8 cellular contexts compared by ENCODE assay signal in the genomic region with DNA sequence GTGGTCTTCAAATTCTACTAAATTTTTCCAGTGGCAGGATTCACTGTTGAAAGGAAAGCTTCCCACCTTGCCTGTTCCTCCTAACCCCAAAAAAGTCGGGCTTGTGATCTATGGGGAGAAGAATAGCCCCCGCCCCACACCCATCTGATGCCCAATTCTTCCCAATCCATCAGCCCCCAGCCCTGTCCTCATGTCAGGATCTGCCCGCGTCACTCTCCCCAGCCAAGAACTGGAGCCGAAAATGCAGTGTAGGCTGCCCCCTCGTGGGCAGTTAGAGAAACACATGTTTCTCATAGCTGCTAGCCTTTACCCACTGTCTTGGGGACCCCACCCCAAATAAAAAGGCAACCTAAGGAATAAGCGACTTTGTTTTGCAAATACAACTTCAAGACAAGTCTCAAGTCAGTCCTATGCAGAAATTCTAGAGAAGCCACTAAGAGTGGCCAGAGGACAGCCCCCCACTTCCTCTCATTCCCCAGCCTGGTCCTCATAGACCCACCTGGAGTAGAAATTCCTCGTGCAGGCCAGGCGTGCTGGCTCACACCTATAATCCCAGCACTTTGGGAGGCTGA. TPM values are rescaled to one million over a fixed set of nuclear protein-coding genes. Genes with fewer than 3 reads are reported as not detected.
DNase-seq lines count a peak whose midpoint lies in the region; ATAC-seq and TF ChIP-seq lines count a peak whose summit lies in the region.

No MANE protein-coding gene starts in this region.

- no peaks in the 10 kb centered on the region for H3K9me3 ChIP-seq in CD8-positive, alpha-beta T cell (ENCODE audit: low read length)
- no peaks in the 10 kb centered on the region for H3K9me3 ChIP-seq in OCI-LY3 (ENCODE audit: insufficient read depth, low read length)
- no peaks in the 10 kb centered on the region for H3K9me3 ChIP-seq in osteoblast (ENCODE audit: low read depth, low read length)

- CTCF ChIA-PET in CD8-positive, alpha-beta T cell (lab: Charles Lee) = interaction anchor here (0.6 to 36.6 kb wide), 42 partner anchors 8 to 607 kb away, joined by 3 to 1956 read pairs (median 4); partner anchors contain the start of genes CLK3, CPLX3, CSK and CYP1A2

- H3K4me1 Mint-ChIP-seq in CD8-positive, alpha-beta T cell (ENCODE audit: low read depth) = peaks cover 21% of the 10 kb centered on the region
- H3K4me1 Mint-ChIP-seq in activated T-helper 2 cell treated with anti-CD3 and anti-CD28 coated beads, Interferon-gamma antibody, Interleukin-2, Interleukin-4, amounts not matched to agents 10 μg/mL and 5 μg/mL and 100 μg/mL, durations not matched to agents 14 hours and 24 hours and 36 hours (ENCODE audit: low read depth) = peaks cover 23% of the 10 kb centered on the region

- H3K27ac Mint-ChIP-seq in CD8-positive, alpha-beta T cell = no peak overlapping the region
- H3K27ac Mint-ChIP-seq in activated T-helper 2 cell treated with anti-CD3 and anti-CD28 coated beads, Interferon-gamma antibody, Interleukin-2, Interleukin-4, amounts not matched to agents 10 μg/mL and 5 μg/mL and 100 μg/mL, durations not matched to agents 14 hours and 24 hours and 36 hours = no peak overlapping the region

- H3K9ac ChIP-seq in OCI-LY3 (ENCODE audit: low read length) = no peak overlapping the region

- H3K27me3 ChIP-seq in CD8-positive, alpha-beta T cell (ENCODE audit: insufficient read depth, low read length) = no peaks in the 10 kb centered on the region
- H3K27me3 ChIP-seq in OCI-LY3 (ENCODE audit: low read depth, low read length) = peaks cover 6% of the 10 kb centered on the region; the same call in 1 of the 2 replicates
- H3K27me3 ChIP-seq in foreskin keratinocyte = no peaks in the 10 kb centered on the region
- H3K27me3 ChIP-seq in osteoblast (ENCODE audit: insufficient read depth, low read length) = peaks cover 8% of the 10 kb centered on the region

- no peak overlapping the region for H3K27ac ChIP-seq in CD8-positive, alpha-beta T cell (ENCODE audit: low read depth, low read length)
- no peak overlapping the region for H3K27ac ChIP-seq in OCI-LY3 (ENCODE audit: low read length)
- peak overlapping the region; percentile 28 for H3K27ac ChIP-seq in foreskin keratinocyte
- H3K27ac ChIP-seq in osteoblast (ENCODE audit: low read depth, low read length) = no peak overlapping the region

- H3K9me3 Mint-ChIP-seq in CD8-positive, alpha-beta T cell = no peaks in the 10 kb centered on the region
- no peaks in the 10 kb centered on the region for H3K9me3 Mint-ChIP-seq in activated T-helper 2 cell treated with anti-CD3 and anti-CD28 coated beads, Interferon-gamma antibody, Interleukin-2, Interleukin-4, amounts not matched to agents 10 μg/mL and 5 μg/mL and 100 μg/mL, durations not matched to agents 14 hours and 24 hours and 36 hours

- H3K79me2 ChIP-seq in OCI-LY3 (ENCODE audit: low read length) (peaks cover 16% of the 10 kb centered on the region), osteoblast (ENCODE audit: insufficient read depth, low read length) (no peaks in the 10 kb centered on the region)

- H3K36me3 ChIP-seq in CD8-positive, alpha-beta T cell (ENCODE audit: insufficient read depth, low read length) = no peaks in the 10 kb centered on the region
- H3K36me3 ChIP-seq in OCI-LY3 (replicated peaks; ENCODE audit: low read depth, low read length) (no peaks in the 10 kb centered on the region), osteoblast (ENCODE audit: insufficient read depth, low read length) (no peaks in the 10 kb centered on the region)

- ATAC-seq in CD8-positive, alpha-beta T cell = peak; percentile 65
- ATAC-seq in foreskin keratinocyte (peak; percentile 40), HG02588 (IDR thresholded peaks at IDR 0.05; ENCODE audit: unreplicated experiment) (no peak)

- no peak overlapping the region for H3K4me3 ChIP-seq in CD8-positive, alpha-beta T cell (ENCODE audit: low read depth, low read length)
- peak overlapping the region; percentile 33 for H3K4me3 ChIP-seq in OCI-LY3 (ENCODE audit: low read length)
- peak overlapping the region; percentile 60 for H3K4me3 ChIP-seq in osteoblast (ENCODE audit: insufficient read depth, low read length)

- H3K27me3 Mint-ChIP-seq in CD8-positive, alpha-beta T cell (ENCODE audit: low read depth) = peaks cover 4% of the 10 kb centered on the region
- H3K27me3 Mint-ChIP-seq in activated T-helper 2 cell treated with anti-CD3 and anti-CD28 coated beads, Interferon-gamma antibody, Interleukin-2, Interleukin-4, amounts not matched to agents 10 μg/mL and 5 μg/mL and 100 μg/mL, durations not matched to agents 14 hours and 24 hours and 36 hours (ENCODE audit: low read depth) = no peaks in the 10 kb centered on the region

- H2AFZ ChIP-seq in OCI-LY3 (ENCODE audit: low read depth, low read length) (no peak overlapping the region), osteoblast (ENCODE audit: low read length) (peak overlapping the region; percentile 77)

- peak in 4 of 7 experiments; percentile 58 to 77 (median 68) for DNase-seq in CD8-positive, alpha-beta T cell
- DNase-seq in HCEC 1CT = peak; percentile 34
- DNase-seq in activated T-helper 2 cell treated with anti-CD3 and anti-CD28 coated beads, Interferon-gamma antibody, Interleukin-2, Interleukin-4, amounts not matched to agents 10 μg/mL and 5 μg/mL and 100 μg/mL, durations not matched to agents 14 hours and 24 hours and 36 hours (ENCODE audit: low spot score) = peak; percentile 45
- DNase-seq in foreskin keratinocyte = peak in 1 of 2 donors; percentile 34
- peak; percentile 97 for DNase-seq in osteoblast (ENCODE audit: insufficient read length, low spot score, missing footprints)
- no peak for DNase-seq in GOT3 (lab: John Stamatoyannopoulos, UW)

- POLR2A ChIA-PET in CD8-positive, alpha-beta T cell (lab: Charles Lee) = interaction anchor here (1.2 to 21.8 kb wide), 3 partner anchors 25 to 134 kb away, joined by 4 to 512 read pairs (median 4); partner anchors contain the start of gene ULK3

- H4K20me1 ChIP-seq in OCI-LY3 (ENCODE audit: insufficient read depth, low read length) = no peaks in the 10 kb centered on the region
- no peaks in the 10 kb centered on the region for H4K20me1 ChIP-seq in osteoblast (ENCODE audit: insufficient read depth, low read length)

- peaks cover 17% of the 10 kb centered on the region for H3K4me1 ChIP-seq in CD8-positive, alpha-beta T cell (ENCODE audit: insufficient read depth, low read length)
- H3K4me1 ChIP-seq in OCI-LY3 (ENCODE audit: low read length) = peaks cover 37% of the 10 kb centered on the region
- no peaks in the 10 kb centered on the region for H3K4me1 ChIP-seq in foreskin keratinocyte
- no peaks in the 10 kb centered on the region for H3K4me1 ChIP-seq in osteoblast (ENCODE audit: insufficient read depth, low read length)

- H3K4me3 Mint-ChIP-seq in CD8-positive, alpha-beta T cell = no peak overlapping the region
- H3K4me3 Mint-ChIP-seq in activated T-helper 2 cell treated with anti-CD3 and anti-CD28 coated beads, Interferon-gamma antibody, Interleukin-2, Interleukin-4, amounts not matched to agents 10 μg/mL and 5 μg/mL and 100 μg/mL, durations not matched to agents 14 hours and 24 hours and 36 hours (ENCODE audit: low read depth) = no peak overlapping the region

- H3K4me2 ChIP-seq in OCI-LY3 (ENCODE audit: low read length) (peak overlapping the region; percentile 69), osteoblast (ENCODE audit: insufficient read depth, low read length) (peak overlapping the region; percentile 81)

- intact Hi-C loops in CD8-positive, alpha-beta T cell (cut with DNase I, micrococcal nuclease) = loop anchor here (1.0 kb wide), 2 partner anchors 134 to 393 kb away; no protein-coding TSS in a partner anchor
- intact Hi-C loops in activated T-helper 2 cell treated with anti-CD3 and anti-CD28 coated beads, Interferon-gamma antibody, Interleukin-2, Interleukin-4, amounts not matched to agents 10 μg/mL and 5 μg/mL and 100 μg/mL, durations not matched to agents 14 hours and 24 hours and 36 hours (cut with micrococcal nuclease) = loop anchor here (1.0 kb wide), 2 partner anchors 134 to 394 kb away; no protein-coding TSS in a partner anchor

- no peaks in the 10 kb centered on the region for H3K36me3 Mint-ChIP-seq in CD8-positive, alpha-beta T cell
- no peaks in the 10 kb centered on the region for H3K36me3 Mint-ChIP-seq in activated T-helper 2 cell treated with anti-CD3 and anti-CD28 coated beads, Interferon-gamma antibody, Interleukin-2, Interleukin-4, amounts not matched to agents 10 μg/mL and 5 μg/mL and 100 μg/mL, durations not matched to agents 14 hours and 24 hours and 36 hours (ENCODE audit: low read depth)

- TF ChIP-seq CTCF in CD8-positive, alpha-beta T cell (IDR thresholded peaks at IDR 0.05) = peak; percentile 71
- TF ChIP-seq CTCF in OCI-LY3 (IDR thresholded peaks at IDR 0.05; ENCODE audit: low read depth, low read length) (peak; percentile 96), foreskin keratinocyte (conservative IDR thresholded peaks at IDR 0.05) (peak; percentile 88), osteoblast (IDR thresholded peaks at IDR 0.05; ENCODE audit: extremely low read depth, low read depth, low read length) (peak; percentile 83)

RNA-seq across cellular contexts. Expression of gene CSK, which starts 13.0 kb away (rescaled TPM):
- 100 to 1,000 TPM in 1 of 2 experiments, 10 to 100 TPM in 1; 99.5 to 118 TPM for total RNA-seq in CD8-positive, alpha-beta T cell
- total RNA-seq in activated T-helper 2 cell treated with anti-CD3 and anti-CD28 coated beads, Interferon-gamma antibody, Interleukin-2, Interleukin-4, amounts not matched to agents 10 μg/mL and 5 μg/mL and 100 μg/mL, durations not matched to agents 14 hours and 24 hours and 36 hours = 261 and 266 TPM in 2 replicates
- 39.7 and 47.8 TPM in 2 replicates for total RNA-seq in foreskin keratinocyte
- polyA plus RNA-seq in foreskin keratinocyte = 46.0 and 53.0 TPM in 2 replicates
- 30.6 and 31.5 TPM in 2 replicates for total RNA-seq in osteoblast

RNA-seq across cellular contexts. Expression of gene CYP1A2, which starts 20.2 kb away (rescaled TPM):
- total RNA-seq in CD8-positive, alpha-beta T cell = not detected
- total RNA-seq in activated T-helper 2 cell treated with anti-CD3 and anti-CD28 coated beads, Interferon-gamma antibody, Interleukin-2, Interleukin-4, amounts not matched to agents 10 μg/mL and 5 μg/mL and 100 μg/mL, durations not matched to agents 14 hours and 24 hours and 36 hours = not detected in 2 replicates
- total RNA-seq in foreskin keratinocyte (0.04 TPM in 1 of 2 replicates, not detected in the other), osteoblast (not detected in 2 replicates)
- polyA plus RNA-seq in foreskin keratinocyte = not detected in 2 replicates

RNA-seq across cellular contexts. Expression of gene CYP1A1, which starts 43.5 kb away (rescaled TPM):
- total RNA-seq in CD8-positive, alpha-beta T cell = not detected
- total RNA-seq in activated T-helper 2 cell treated with anti-CD3 and anti-CD28 coated beads, Interferon-gamma antibody, Interleukin-2, Interleukin-4, amounts not matched to agents 10 μg/mL and 5 μg/mL and 100 μg/mL, durations not matched to agents 14 hours and 24 hours and 36 hours = 0.37 and 0.48 TPM in 2 replicates
- 0.75 and 1.9 TPM in 2 replicates for total RNA-seq in foreskin keratinocyte
- 0.67 and 1.8 TPM in 2 replicates for polyA plus RNA-seq in foreskin keratinocyte
- 0.36 TPM in 1 of 2 replicates, not detected in the other for total RNA-seq in osteoblast

RNA-seq across cellular contexts. Expression of gene LMAN1L, which starts 43.8 kb away (rescaled TPM):
- total RNA-seq in CD8-positive, alpha-beta T cell = not detected
- total RNA-seq in activated T-helper 2 cell treated with anti-CD3 and anti-CD28 coated beads, Interferon-gamma antibody, Interleukin-2, Interleukin-4, amounts not matched to agents 10 μg/mL and 5 μg/mL and 100 μg/mL, durations not matched to agents 14 hours and 24 hours and 36 hours = 0.32 TPM in 1 of 2 replicates, not detected in the other
- not detected in 2 replicates for total RNA-seq in foreskin keratinocyte
- not detected in 2 replicates for polyA plus RNA-seq in foreskin keratinocyte
- under 0.01 TPM in 1 of 2 replicates, not detected in the other for total RNA-seq in osteoblast

RNA-seq across cellular contexts. Expression of gene CPLX3, which starts 57.6 kb away (rescaled TPM):
- total RNA-seq in CD8-positive, alpha-beta T cell = under 1 TPM; 0.19 to 0.36 TPM
- total RNA-seq in activated T-helper 2 cell treated with anti-CD3 and anti-CD28 coated beads, Interferon-gamma antibody, Interleukin-2, Interleukin-4, amounts not matched to agents 10 μg/mL and 5 μg/mL and 100 μg/mL, durations not matched to agents 14 hours and 24 hours and 36 hours = 0.16 TPM in 1 of 2 replicates, not detected in the other
- total RNA-seq in foreskin keratinocyte (not detected in 2 replicates), osteoblast (not detected in 2 replicates)
- polyA plus RNA-seq in foreskin keratinocyte = not detected in 2 replicates
